19 cellular contexts compared by ENCODE assay signal in genomic region chr2:25435421-25435820, GRCh38.
DNase-seq lines count a peak whose midpoint lies in the region; ATAC-seq, FAIRE-seq and TF ChIP-seq lines count a peak whose summit lies in the region.
"Had no signal": no experiment of that assay in that cellular context is flagged by ENCODE, and none has a peak within 500 bp of the region (broad histone marks: within the 10 kb centered on the region; RNA-seq: fewer than 3 reads in every experiment).

No MANE protein-coding gene starts in this region.

- peaks cover 7% of the 10 kb centered on the region for H3K36me3 Mint-ChIP-seq in stimulated activated naive CD8-positive, alpha-beta T cell treated with anti-CD3 and anti-CD28 coated beads, Interleukin-15, Interleukin-2, amounts not matched to agents 100 ng/mL and 50 ng/mL, for 24 hours (ENCODE audit: low read depth)

- peak; percentile 69 for FAIRE-seq in GM12891 (lab: Jason Lieb, UNC)
- FAIRE-seq in urothelium cell line (lab: Jason Lieb, UNC) = peak; percentile 32
- FAIRE-seq: A204.1, D721Med, G401.6, GM12892 had no signal

- H3K27ac Mint-ChIP-seq in stimulated activated naive CD8-positive, alpha-beta T cell treated with anti-CD3 and anti-CD28 coated beads, Interleukin-15, Interleukin-2, amounts not matched to agents 100 ng/mL and 50 ng/mL, for 24 hours = peak overlapping the region; percentile 5
- no peak overlapping the region for H3K27ac Mint-ChIP-seq in stimulated activated naive CD8-positive, alpha-beta T cell treated with anti-CD3 and anti-CD28 coated beads, Interleukin-15, amount 100 ng/mL, for 72 hours
- H3K27ac Mint-ChIP-seq: B cell; CD4-positive, alpha-beta T cell; CD8-positive, alpha-beta T cell had no signal

- no peaks in the 10 kb centered on the region for H3K27me3 Mint-ChIP-seq in stimulated activated naive CD8-positive, alpha-beta T cell treated with anti-CD3 and anti-CD28 coated beads, Interleukin-15, Interleukin-2, amounts not matched to agents 100 ng/mL and 50 ng/mL, for 24 hours
- no peaks in the 10 kb centered on the region for H3K27me3 Mint-ChIP-seq in stimulated activated naive CD8-positive, alpha-beta T cell treated with anti-CD3 and anti-CD28 coated beads, Interleukin-15, amount 100 ng/mL, for 72 hours
- H3K27me3 Mint-ChIP-seq: B cell; CD4-positive, alpha-beta T cell had no signal

- no peak for DNase-seq in stimulated activated naive CD8-positive, alpha-beta T cell treated with anti-CD3 and anti-CD28 coated beads, Interleukin-15, amount 100 ng/mL, for 72 hours
- DNase-seq in GM12891 (ENCODE audit: insufficient read length, low spot score) = no peak
- DNase-seq in urothelium cell line (ENCODE audit: low spot score) = no peak
- DNase-seq in activated naive CD4-positive, alpha-beta T cell treated with anti-CD3 and anti-CD28 coated beads, Interleukin-2, amount 50 U/mL, for 16 hours = no peak
- DNase-seq: 8988T; AML-193; Caco-2; Calu3; CD4-positive, alpha-beta T cell; CD8-positive, alpha-beta T cell; DMS79 treated with DMSO at 0.1 percent for 48 hours; GF-D8 had no signal

- no peaks in the 10 kb centered on the region for H3K4me1 Mint-ChIP-seq in stimulated activated naive CD8-positive, alpha-beta T cell treated with anti-CD3 and anti-CD28 coated beads, Interleukin-15, Interleukin-2, amounts not matched to agents 100 ng/mL and 50 ng/mL, for 24 hours (ENCODE audit: low read depth)
- peaks cover 5% of the 10 kb centered on the region for H3K4me1 Mint-ChIP-seq in stimulated activated naive CD8-positive, alpha-beta T cell treated with anti-CD3 and anti-CD28 coated beads, Interleukin-15, amount 100 ng/mL, for 72 hours

- no peak for ATAC-seq in stimulated activated naive CD8-positive, alpha-beta T cell treated with anti-CD3 and anti-CD28 coated beads, Interleukin-15, amount 100 ng/mL, for 72 hours
- ATAC-seq in HG03439 (IDR thresholded peaks at IDR 0.05; ENCODE audit: unreplicated experiment) = no peak
- ATAC-seq: CD8-positive, alpha-beta T cell had no signal

- TF ChIP-seq POLR2A in GM12891 (IDR thresholded peaks at IDR 0.05; ENCODE audit: low read depth, low read length) = no peak

- H3K9me3 Mint-ChIP-seq in stimulated activated naive CD8-positive, alpha-beta T cell treated with anti-CD3 and anti-CD28 coated beads, Interleukin-15, Interleukin-2, amounts not matched to agents 100 ng/mL and 50 ng/mL, for 24 hours = no peaks in the 10 kb centered on the region
- H3K9me3 Mint-ChIP-seq in stimulated activated naive CD8-positive, alpha-beta T cell treated with anti-CD3 and anti-CD28 coated beads, Interleukin-15, amount 100 ng/mL, for 72 hours = peaks cover 0 to 4% of the 10 kb centered on the region in 2 donors
- H3K9me3 Mint-ChIP-seq: CD4-positive, alpha-beta T cell had no signal

- H3K4me3 Mint-ChIP-seq in stimulated activated naive CD8-positive, alpha-beta T cell treated with anti-CD3 and anti-CD28 coated beads, Interleukin-15, Interleukin-2, amounts not matched to agents 100 ng/mL and 50 ng/mL, for 24 hours = no peak overlapping the region
- no peak overlapping the region for H3K4me3 Mint-ChIP-seq in stimulated activated naive CD8-positive, alpha-beta T cell treated with anti-CD3 and anti-CD28 coated beads, Interleukin-15, amount 100 ng/mL, for 72 hours
- H3K4me3 Mint-ChIP-seq: B cell; CD4-positive, alpha-beta T cell; CD8-positive, alpha-beta T cell had no signal

TF ChIP-seq in GM12891, 5 proteins besides CTCF, POLR2A, EP300 and RAD21:
- TF ChIP-seq PAX5 (IDR thresholded peaks at IDR 0.05; ENCODE audit: insufficient read depth, low read length, severe bottlenecking) (no peak), POU2F2 (IDR thresholded peaks at IDR 0.05; ENCODE audit: low read depth, low read length) (no peak), TAF1 (IDR thresholded peaks at IDR 0.05; ENCODE audit: low read depth, low read length) (no peak), POLR2AphosphoS5 (IDR thresholded peaks at IDR 0.05; ENCODE audit: low read depth, low read length) (no peak)
